ENCODE assay signal across 9 cellular contexts in the genomic region with DNA sequence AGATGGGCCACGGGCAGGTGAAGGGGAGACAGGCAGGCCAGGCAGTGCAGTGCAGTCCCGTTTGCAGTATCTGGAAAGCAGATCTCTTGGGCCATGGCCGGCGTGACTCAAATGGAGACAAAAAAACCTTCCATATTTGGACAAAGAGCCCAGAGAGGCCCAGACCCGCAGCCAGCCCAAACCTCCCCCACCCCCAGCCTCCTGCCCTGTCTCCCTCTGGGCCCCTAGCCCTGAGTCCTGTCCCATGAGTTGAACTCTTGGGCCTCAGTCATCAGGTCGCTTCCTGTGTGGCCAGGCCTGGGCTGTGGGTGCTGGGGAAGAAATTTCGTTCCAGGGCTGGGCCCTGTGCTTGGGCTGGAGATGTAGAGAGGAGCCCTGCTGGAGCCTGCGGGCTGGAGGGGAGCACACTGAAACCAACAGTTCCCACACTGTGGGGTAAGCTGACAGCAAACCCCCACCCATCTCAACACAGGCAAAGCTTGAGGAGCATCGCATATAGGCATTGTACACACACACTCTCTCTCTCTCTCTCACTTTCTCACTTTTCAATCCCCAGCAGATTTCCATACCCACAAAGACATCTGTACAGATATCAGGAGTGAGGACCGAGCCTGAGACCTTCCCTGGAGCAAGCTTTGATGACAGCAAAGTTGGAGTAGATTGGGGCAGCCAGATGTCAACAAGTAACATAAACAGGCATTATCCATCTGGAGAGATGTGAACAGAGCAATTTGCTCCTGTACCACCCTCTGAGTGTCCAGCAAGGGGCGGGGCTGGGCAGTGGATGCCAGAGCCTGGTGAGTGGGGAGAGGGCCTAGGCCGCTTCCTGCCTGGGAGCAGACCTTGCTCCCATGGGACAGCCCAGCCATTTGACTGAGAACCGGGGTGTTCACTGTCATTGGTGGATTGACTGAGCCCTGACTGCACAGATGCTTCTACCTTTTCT. TPM values are rescaled to one million over a fixed set of nuclear protein-coding genes. Genes with fewer than 3 reads are reported as not detected.
A peak's percentile ranks its signal among the peaks of the same experiment; 100 is the strongest.
DNase-seq lines count a peak whose midpoint lies in the region; ATAC-seq and TF ChIP-seq lines count a peak whose summit lies in the region.
"Had no signal": no experiment of that assay in that cellular context is flagged by ENCODE, and none has a peak within 500 bp of the region (broad histone marks: within the 10 kb centered on the region; RNA-seq: fewer than 3 reads in every experiment).

No MANE protein-coding gene starts in this region.

- H3K4me1 ChIP-seq in BLaER1: peaks cover 82% of the 10 kb centered on the region
- peaks cover 54% of the 10 kb centered on the region for H3K4me1 ChIP-seq in Loucy (ENCODE audit: insufficient read depth, low read length, poor library complexity, severe bottlenecking)
- H3K4me1 ChIP-seq in CD8-positive, alpha-beta T cell (ENCODE audit: insufficient read depth, low read length): peaks cover 11% of the 10 kb centered on the region

- no peaks in the 10 kb centered on the region for H4K20me1 ChIP-seq in BLaER1
- H4K20me1 ChIP-seq in Loucy (ENCODE audit: insufficient read depth, low read length, poor library complexity, severe bottlenecking): no peaks in the 10 kb centered on the region

- no peaks in the 10 kb centered on the region for H3K36me3 Mint-ChIP-seq in CD8-positive, alpha-beta T cell

- peak; percentile 79 for ATAC-seq in GM21390 (IDR thresholded peaks at IDR 0.05; ENCODE audit: unreplicated experiment)
- ATAC-seq in CD8-positive, alpha-beta T cell: no peak

- H3K4me3 ChIP-seq in BLaER1 (no peak overlapping the region), Loucy (ENCODE audit: low read length, poor library complexity, severe bottlenecking) (no peak overlapping the region)
- no peak overlapping the region for H3K4me3 ChIP-seq in CD8-positive, alpha-beta T cell (ENCODE audit: low read depth, low read length)

- no peak for TF ChIP-seq CTCF in Loucy (conservative IDR thresholded peaks at IDR 0.05; ENCODE audit: low read length)
- TF ChIP-seq CTCF in CD8-positive, alpha-beta T cell (IDR thresholded peaks at IDR 0.05): no peak

- no peaks in the 10 kb centered on the region for H3K9me3 ChIP-seq in BLaER1
- no peaks in the 10 kb centered on the region for H3K9me3 ChIP-seq in Loucy (ENCODE audit: insufficient read depth, low read depth, low read length)
- no peaks in the 10 kb centered on the region for H3K9me3 ChIP-seq in CD8-positive, alpha-beta T cell (ENCODE audit: low read length)

- H3K27me3 ChIP-seq in BLaER1 (no peaks in the 10 kb centered on the region), Loucy (ENCODE audit: insufficient read depth, low read length, poor library complexity, severe bottlenecking) (no peaks in the 10 kb centered on the region)
- H3K27me3 ChIP-seq in CD8-positive, alpha-beta T cell (ENCODE audit: insufficient read depth, low read length): no peaks in the 10 kb centered on the region

- no peaks in the 10 kb centered on the region for H3K9me3 Mint-ChIP-seq in CD8-positive, alpha-beta T cell

- peak overlapping the region; percentile 90 for H3K4me2 ChIP-seq in BLaER1
- peak overlapping the region; percentile 15 for H3K4me2 ChIP-seq in Loucy (ENCODE audit: low read depth, low read length, poor library complexity, severe bottlenecking)

- no peaks in the 10 kb centered on the region for H3K27me3 Mint-ChIP-seq in CD8-positive, alpha-beta T cell (ENCODE audit: low read depth)

- peak overlapping the region; percentile 75 for H3K27ac ChIP-seq in BLaER1
- H3K27ac ChIP-seq in CD8-positive, alpha-beta T cell (ENCODE audit: low read depth, low read length): no peak overlapping the region

- intact Hi-C loops in CD8-positive, alpha-beta T cell (cut with DNase I, micrococcal nuclease): no loop called here

- DNase-seq in hepatic stellate cell (ENCODE audit: low spot score): peak; percentile 81
- peak; percentile 69 for DNase-seq in ureter (ENCODE audit: low spot score)
- no peak for DNase-seq in CD8-positive, alpha-beta T cell
- no peak for DNase-seq in AML-193 (lab: John Stamatoyannopoulos, UW)
- DNase-seq in NCI-H1930 (lab: John Stamatoyannopoulos, UW): no peak
- DNase-seq: DND-41 had no signal

- no peak overlapping the region for H3K27ac Mint-ChIP-seq in CD8-positive, alpha-beta T cell

- peak overlapping the region; percentile 17; the same call in 1 of the 2 replicates for H3K9ac ChIP-seq in BLaER1
- H3K9ac ChIP-seq in Loucy (ENCODE audit: low read depth, low read length, poor library complexity, severe bottlenecking): peak overlapping the region; percentile 42

- no peak overlapping the region for H2AFZ ChIP-seq in Loucy (ENCODE audit: low read length)

- H3K4me1 Mint-ChIP-seq in CD8-positive, alpha-beta T cell (ENCODE audit: low read depth): peaks cover 6% of the 10 kb centered on the region

- H3K36me3 ChIP-seq in BLaER1 (no peaks in the 10 kb centered on the region), Loucy (ENCODE audit: insufficient read depth, low read length) (no peaks in the 10 kb centered on the region)
- H3K36me3 ChIP-seq in CD8-positive, alpha-beta T cell (ENCODE audit: insufficient read depth, low read length): no peaks in the 10 kb centered on the region

- no peaks in the 10 kb centered on the region for H3F3A ChIP-seq in Loucy (ENCODE audit: low read depth)

- H3K9me2 ChIP-seq in Loucy (replicated peaks; ENCODE audit: low read depth, low read length): no peaks in the 10 kb centered on the region

- CTCF ChIA-PET in CD8-positive, alpha-beta T cell (lab: Charles Lee): interaction anchor here (1.3 to 3.2 kb wide), 3 partner anchors 10 to 26 kb away, joined by 3 to 20 read pairs (median 4); no protein-coding TSS in a partner anchor

- H3K4me3 Mint-ChIP-seq in CD8-positive, alpha-beta T cell: no peak overlapping the region

- POLR2A ChIA-PET in CD8-positive, alpha-beta T cell (lab: Charles Lee): no interaction called here

- H3K79me2 ChIP-seq in Loucy (ENCODE audit: insufficient read depth, low read length): 0 out of 2 replicates have a peak, but pooled peaks cover 3% of the 10 kb centered on the region

RNA-seq across cellular contexts. Expression of gene ARHGEF17, which starts 17.2 kb away (rescaled TPM):
- total RNA-seq in ureter: 71.5 TPM
- under 1 TPM in 1 of 2 experiments, not detected in 1; 0.14 TPM for total RNA-seq in CD8-positive, alpha-beta T cell

RNA-seq across cellular contexts. Expression of gene RELT, which starts 50.9 kb away (rescaled TPM):
- total RNA-seq in ureter: 3.6 TPM
- 100 to 1,000 TPM; 144 to 158 TPM for total RNA-seq in CD8-positive, alpha-beta T cell

RNA-seq across cellular contexts. Expression of gene P2RY6, which starts 53.2 kb away (rescaled TPM):
- total RNA-seq in ureter: 2.2 TPM
- not detected for total RNA-seq in CD8-positive, alpha-beta T cell

Comparison
In these comparisons a context has a peak if more than half of its experiments do, and no peak if none do; other contexts are left out.
1. DNase-seq: peak in hepatic stellate cell (single experiment) and ureter (single experiment); none in CD8-positive, alpha-beta T cell (0 of 7), AML-193 (0 of 2) and NCI-H1930 (0 of 2).
2. RNA of gene ARHGEF17, which starts 17.2 kb away (total RNA-seq): 71.5 TPM in ureter (single experiment); 0.14 TPM in CD8-positive, alpha-beta T cell; every median in the first group is over 10 times any median in the second.
3. RNA of gene RELT, which starts 50.9 kb away (total RNA-seq): 144 to 158 TPM in CD8-positive, alpha-beta T cell; 3.6 TPM in ureter (single experiment); every median in the first group is over 10 times any median in the second.